ENCODE assay signal across 22 cellular contexts in genomic region chr4:155530857-155531256, GRCh38.
DNase-seq lines count a peak whose midpoint lies in the region; ATAC-seq and TF ChIP-seq lines count a peak whose summit lies in the region.
"Had no signal": no experiment of that assay in that cellular context is flagged by ENCODE, and none has a peak within 500 bp of the region (broad histone marks: within the 10 kb centered on the region; RNA-seq: fewer than 3 reads in every experiment).

No MANE protein-coding gene starts in this region.

- H3K4me2 ChIP-seq in PC-3 (ENCODE audit: low read length) = peak overlapping the region; percentile 67
- H3K4me2 ChIP-seq: A549, KMS-11 had no signal

- H3K79me2 ChIP-seq in PC-3 (ENCODE audit: low read length) = no peaks in the 10 kb centered on the region

- DNase-seq in Calu3 (peak; percentile 28), PC-3 (peak; percentile 48), epithelial cell of prostate (ENCODE audit: low read depth, low spot score) (no peak), T-helper 17 cell (no peak), AG08395 (ENCODE audit: low spot score) (no peak)
- DNase-seq: C1 segment of cervical spinal cord; CD8-positive, alpha-beta memory T cell; GM23248; H7; NCI-H1092; NCI-H1694 treated with DMSO at 0.1 percent for 48 hours; NCI-H2171 treated with DMSO at 0.1 percent for 48 hours; NCI-H524; NCI-H82; Peyer's patch; SHP77 treated with DMSO at 0.1 percent for 48 hours; T-helper 1 cell had no signal

- ATAC-seq in PC-3 (peak; percentile 53), HG03354 (IDR thresholded peaks at IDR 0.05; ENCODE audit: poor library complexity, severe bottlenecking, unreplicated experiment) (no peak), T-helper 17 cell (no peak)
- ATAC-seq: A549 had no signal

- H3K36me3 Mint-ChIP-seq in Calu3 (ENCODE audit: insufficient read depth, unreplicated experiment) = peaks cover 7% of the 10 kb centered on the region
- no peaks in the 10 kb centered on the region for H3K36me3 Mint-ChIP-seq in T-helper 17 cell (ENCODE audit: low read depth)
- H3K36me3 Mint-ChIP-seq: CD8-positive, alpha-beta memory T cell; IgD-negative memory B cell had no signal

- H3K27me3 Mint-ChIP-seq in Calu3 (ENCODE audit: unreplicated experiment) = no peaks in the 10 kb centered on the region
- peaks cover 6% of the 10 kb centered on the region for H3K27me3 Mint-ChIP-seq in T-helper 17 cell
- H3K27me3 Mint-ChIP-seq: CD8-positive, alpha-beta memory T cell had no signal

- POLR2A ChIA-PET in PC-3 (lab: Charles Lee; ENCODE audit: unreplicated experiment) = no interaction called here

- no peaks in the 10 kb centered on the region for H3K27me3 ChIP-seq in PC-3 (ENCODE audit: low read length)
- H3K27me3 ChIP-seq: Peyer's patch had no signal

- BruUV-seq in Calu3 (replicated peaks; lab: Mats Ljungman, UMichigan) (no TSS peak), PC-3 (replicated peaks; lab: Mats Ljungman, UMichigan) (TSS peak; percentile 35)

- H3K9me2 ChIP-seq in PC-3 (replicated peaks; ENCODE audit: low read length) = no peaks in the 10 kb centered on the region

- peaks cover 38% of the 10 kb centered on the region for H3K4me1 ChIP-seq in PC-3 (ENCODE audit: insufficient read depth, low read length)
- H3K4me1 ChIP-seq: A549 had no signal

- H3K4me3 Mint-ChIP-seq in Calu3 (ENCODE audit: low read depth, unreplicated experiment) = peak overlapping the region; percentile 54
- no peak overlapping the region for H3K4me3 Mint-ChIP-seq in T-helper 17 cell
- H3K4me3 Mint-ChIP-seq: CD8-positive, alpha-beta memory T cell; IgD-negative memory B cell had no signal

- no peaks in the 10 kb centered on the region for H3F3A ChIP-seq in PC-3 (ENCODE audit: low read length, unreplicated experiment)

- CTCF ChIA-PET in Calu3 (lab: Charles Lee) (interaction anchor here (1.3 kb wide), 1 partner anchor 256 kb away, joined by 6 read pairs; no protein-coding TSS in a partner anchor), PC-3 (lab: Charles Lee) (no interaction called here)

- peak overlapping the region; percentile 89 for H3K27ac Mint-ChIP-seq in Calu3 (ENCODE audit: unreplicated experiment)
- no peak overlapping the region for H3K27ac Mint-ChIP-seq in T-helper 17 cell
- H3K27ac Mint-ChIP-seq: CD8-positive, alpha-beta memory T cell; IgD-negative memory B cell had no signal

- intact Hi-C loops in Calu3 (cut with micrococcal nuclease; ENCODE audit: unreplicated experiment) = loop anchor here (1.0 kb wide), 1 partner anchor 162 kb away; no protein-coding TSS in a partner anchor
- intact Hi-C loops in PC-3 (cut with micrococcal nuclease) = loop anchor here (1.0 to 5.0 kb wide), 2 partner anchors 89 to 136 kb away; partner anchors contain the start of gene GUCY1A1

- no peak overlapping the region for H2AFZ ChIP-seq in PC-3 (ENCODE audit: low read length)
- H2AFZ ChIP-seq: GM23248 had no signal

- no peaks in the 10 kb centered on the region for H3K9me3 Mint-ChIP-seq in Calu3 (ENCODE audit: low read depth, unreplicated experiment)

- H3K4me1 Mint-ChIP-seq in Calu3 (ENCODE audit: low read depth, unreplicated experiment) (peaks cover 16% of the 10 kb centered on the region), T-helper 17 cell (no peaks in the 10 kb centered on the region)
- H3K4me1 Mint-ChIP-seq: IgD-negative memory B cell had no signal

- H3K4me3 ChIP-seq in PC-3 (ENCODE audit: low read length) = peak overlapping the region; percentile 30; the same call in 1 of the 2 replicates
- H3K4me3 ChIP-seq: A549, GM23248, Peyer's patch had no signal

- H3K9me3 ChIP-seq in PC-3 (ENCODE audit: low read length) (no peaks in the 10 kb centered on the region), T-helper 17 cell (ENCODE audit: control insufficient read depth, low read length, poor library complexity, severe bottlenecking) (no peaks in the 10 kb centered on the region)
- H3K9me3 ChIP-seq: A549, Peyer's patch had no signal

- H3K27ac ChIP-seq in C4-2B (peak overlapping the region; percentile 55; the same call in 1 of the 2 replicates), PC-3 (ENCODE audit: low read length) (peak overlapping the region; percentile 96), epithelial cell of prostate (peak overlapping the region; percentile 86)
- H3K27ac ChIP-seq: A549, GM23248, KMS-11, Peyer's patch had no signal

- H3K36me3 ChIP-seq in PC-3 (ENCODE audit: low read depth, low read length) = no peaks in the 10 kb centered on the region; the same call in 1 of the 2 replicates
- H3K36me3 ChIP-seq: Peyer's patch had no signal

- H4K20me1 ChIP-seq in PC-3 (ENCODE audit: low read length) = no peaks in the 10 kb centered on the region

- peak overlapping the region; percentile 62 for H3K9ac ChIP-seq in PC-3 (ENCODE audit: low read length)
- H3K9ac ChIP-seq: GM23248, KMS-11 had no signal

- TF ChIP-seq CTCF in C4-2B (conservative IDR thresholded peaks at IDR 0.05) = no peak
- TF ChIP-seq CTCF in Calu3 (IDR thresholded peaks at IDR 0.05; ENCODE audit: unreplicated experiment) = no peak
- no peak for TF ChIP-seq CTCF in PC-3 (conservative IDR thresholded peaks at IDR 0.05; ENCODE audit: low read depth, low read length)

Comparison
In these comparisons a context has a peak if more than half of its experiments do, and no peak if none do; other contexts are left out.
1. DNase-seq: peak in Calu3 (single experiment) and PC-3 (single experiment); none in epithelial cell of prostate (single experiment), T-helper 17 cell (0 of 3) and AG08395 (single experiment).
2. Peak in every context shown above with its lines, with median percentiles within 50 percentile points of each other: H3K27ac ChIP-seq.